Comparison of ENCODE assay signal across 28 cellular contexts in the genomic region with DNA sequence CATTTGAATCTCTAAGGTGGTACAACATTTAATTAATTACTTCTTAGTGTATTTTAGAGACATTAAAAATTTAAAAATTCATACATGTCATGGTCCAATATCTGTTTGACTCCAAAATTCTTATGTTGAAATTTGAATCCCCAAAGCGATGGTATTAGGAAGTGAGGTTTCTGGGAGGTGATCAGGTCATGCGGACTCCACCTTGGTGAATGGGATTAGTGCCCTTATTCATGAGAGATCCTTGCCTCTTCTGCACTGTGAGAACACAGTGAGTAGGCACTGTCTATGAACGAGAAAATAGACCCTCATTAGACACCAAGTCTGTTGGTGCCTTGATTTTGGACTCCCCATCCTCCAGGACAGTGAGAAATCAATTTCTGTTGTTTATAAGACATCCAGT.
"Had no signal": no experiment of that assay in that cellular context is flagged by ENCODE, and none has a peak within 500 bp of the region (broad histone marks: within the 10 kb centered on the region; RNA-seq: fewer than 3 reads in every experiment).

No MANE protein-coding gene starts in this region.

- H2AFZ ChIP-seq: neural progenitor cell, parathyroid adenoma had no signal

- H3K36me3 ChIP-seq: neural progenitor cell, ovary, spleen, suprapubic skin, tibial artery, transverse colon, upper lobe of right lung, uterus had no signal

- H3K27me3 ChIP-seq: neural progenitor cell, ovary, spleen, suprapubic skin, testis, tibial artery, transverse colon, upper lobe of right lung, uterus had no signal

- H3K4me1 ChIP-seq: neural progenitor cell, parathyroid adenoma, psoas muscle, suprapubic skin, testis, upper lobe of right lung, uterus had no signal

- H3K4me2 ChIP-seq: neural progenitor cell, smooth muscle cell had no signal

- H3K9me3 ChIP-seq: ovary, psoas muscle, suprapubic skin, testis, tibial artery, transverse colon, upper lobe of right lung, uterus had no signal

- ATAC-seq: natural killer cell; psoas muscle; right cardiac atrium; sciatic nerve; stimulated activated memory B cell treated with anti-CD40 and anti-IgM and Interleukin-4, amounts not matched to agents 10 μg/mL and 1 μg/mL and 100 μg/mL, for 72 hours; stimulated activated naive CD8-positive, alpha-beta T cell treated with anti-CD3 and anti-CD28 coated beads, Interleukin-15, amount 100 ng/mL, for 72 hours; stimulated activated naive CD8-positive, alpha-beta T cell treated with anti-CD3 and anti-CD28 coated beads, Interleukin-15, Interleukin-2, amounts not matched to agents 100 U/mL and 50 U/mL, for 24 hours; upper lobe of right lung had no signal

- H3K27ac ChIP-seq: neural progenitor cell, ovary, parathyroid adenoma, psoas muscle, skin epidermis, spleen, suprapubic skin, testis, tibial artery, transverse colon, upper lobe of right lung, uterus had no signal

- H3K9ac ChIP-seq: neural progenitor cell, parathyroid adenoma had no signal

- H3K4me3 ChIP-seq: neural progenitor cell, ovary, psoas muscle, skin epidermis, smooth muscle cell, spleen, suprapubic skin, testis, tibial artery, transverse colon, upper lobe of right lung, uterus had no signal

- H3K79me2 ChIP-seq: parathyroid adenoma had no signal

- DNase-seq: natural killer cell; occipital lobe; ovary; posterior cingulate gyrus; psoas muscle; right cardiac atrium; spleen; stimulated activated CD4-positive, alpha-beta T cell treated with anti-CD3 and anti-CD28 coated beads, Interleukin-12 subunit alpha, Interleukin-12 subunit beta, amount 100 ng/mL, for 4 hours; stimulated activated CD4-positive, alpha-beta T cell treated with anti-CD3 and anti-CD28 coated beads, Interleukin-1b, Interleukin-23, amount 100 ng/mL, for 48 hours; stimulated activated CD4-positive, alpha-beta T cell treated with anti-CD3 and anti-CD28 coated beads, Interleukin-4, amount 100 ng/mL, for 1 hour; stimulated activated CD4-positive, alpha-beta T cell treated with anti-CD3 and anti-CD28 coated beads, Interleukin-4, amount 100 ng/mL, for 4 hours; stimulated activated CD8-positive, alpha-beta memory T cell treated with anti-CD3 and anti-CD28 coated beads, Interleukin-4, amount 100 ng/mL, for 48 hours; stimulated activated naive CD4-positive, alpha-beta T cell; stimulated activated naive CD8-positive, alpha-beta T cell treated with anti-CD3 and anti-CD28 coated beads, Interleukin-15, amount 100 ng/mL, for 72 hours; stimulated activated naive CD8-positive, alpha-beta T cell treated with anti-CD3 and anti-CD28 coated beads, Interleukin-15, Interleukin-2, amounts not matched to agents 100 U/mL and 50 U/mL, for 24 hours; substantia nigra; testis; tibial artery; transverse colon; upper lobe of right lung; uterus had no signal
